ENCODE assay signal across 21 cellular contexts in the genomic region with DNA sequence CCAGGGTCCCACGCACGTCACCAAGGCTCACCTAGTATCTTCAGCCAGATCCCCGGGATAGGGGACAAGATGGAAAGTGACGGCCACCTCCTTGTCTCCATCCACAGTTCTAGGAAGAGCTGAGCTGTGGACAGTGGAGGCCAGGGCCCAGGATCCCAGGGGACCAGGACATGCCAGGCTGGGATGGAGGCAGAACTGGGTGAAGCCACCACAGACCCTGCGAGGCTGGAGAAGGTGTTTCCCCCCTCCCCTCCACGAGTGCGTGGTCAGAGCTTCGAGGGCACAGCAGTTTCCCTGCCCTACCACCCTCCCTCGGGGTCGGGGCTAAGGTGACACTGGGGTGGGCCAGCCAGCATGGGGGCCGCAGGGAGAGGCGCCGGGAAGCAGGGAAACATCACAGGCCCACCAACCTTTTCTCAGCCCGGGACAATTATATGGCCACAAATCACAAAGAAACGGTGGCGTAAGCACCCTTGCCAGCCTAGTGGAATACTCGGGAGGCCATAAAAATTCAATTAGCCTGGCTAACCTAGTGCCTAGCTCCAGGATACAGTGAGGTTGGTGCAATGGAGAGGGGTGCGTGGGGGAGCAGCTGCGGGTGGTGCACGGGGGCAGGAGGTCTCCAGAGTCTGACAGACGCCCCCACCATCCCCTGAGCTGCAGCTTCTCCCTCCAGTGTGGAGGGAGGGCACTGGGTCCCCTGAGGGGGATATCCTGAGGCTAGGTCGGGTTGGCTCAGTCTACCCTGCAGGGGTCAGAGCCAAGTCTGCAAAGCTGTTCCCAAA. TPM values are rescaled to one million over a fixed set of nuclear protein-coding genes. Genes with fewer than 3 reads are reported as not detected.
DNase-seq lines count a peak whose midpoint lies in the region; ATAC-seq, FAIRE-seq and TF ChIP-seq lines count a peak whose summit lies in the region.
"Had no signal": no experiment of that assay in that cellular context is flagged by ENCODE, and none has a peak within 500 bp of the region (broad histone marks: within the 10 kb centered on the region; RNA-seq: fewer than 3 reads in every experiment).

No MANE protein-coding gene starts in this region.

- TF ChIP-seq CTCF in heart right ventricle (IDR thresholded peaks at IDR 0.05) (no peak), WTC11 (IDR thresholded peaks at IDR 0.05) (no peak), osteoblast (IDR thresholded peaks at IDR 0.05; ENCODE audit: extremely low read depth, low read depth, low read length) (no peak), PC-3 (conservative IDR thresholded peaks at IDR 0.05; ENCODE audit: low read depth, low read length) (no peak)

- no peaks in the 10 kb centered on the region for H3F3A ChIP-seq in PC-3 (ENCODE audit: low read length, unreplicated experiment)

- DNase-seq in Right ventricle myocardium inferior (ENCODE audit: missing footprints) (peak; percentile 22), heart right ventricle (no peak), WTC11 (ENCODE audit: low spot score) (no peak), iPS-NIHi11 (ENCODE audit: low spot score) (peak; percentile 51), osteoblast (ENCODE audit: insufficient read length, low spot score, missing footprints) (peak; percentile 76), PC-3 (no peak), GM12891 (ENCODE audit: insufficient read length, low spot score) (no peak), NCI-H526 (lab: John Stamatoyannopoulos, UW) (no peak)
- DNase-seq: 8988T; Caco-2; CD4-positive, alpha-beta T cell; GM23248; KG1; MV-4-11; NCI-H1436 treated with DMSO at 0.1 percent for 48 hours; NCI-H2029 treated with DMSO at 0.1 percent for 48 hours; NCI-H82; SJCRH30 had no signal

- peaks cover 4% of the 10 kb centered on the region; the same call in 1 of the 2 replicates for H3K36me3 Mint-ChIP-seq in WTC11

- ATAC-seq in Right ventricle myocardium inferior (no peak), heart right ventricle (no peak), WTC11 (peak; percentile 25; the same call in 1 of the 2 replicates), PC-3 (no peak)
- ATAC-seq: HepG2 had no signal

- no peaks in the 10 kb centered on the region for H3K9me2 ChIP-seq in PC-3 (replicated peaks; ENCODE audit: low read length)

- H3K27me3 Mint-ChIP-seq in WTC11 (ENCODE audit: low read depth) = no peaks in the 10 kb centered on the region

- H3K4me3 ChIP-seq in heart right ventricle = no peak overlapping the region
- H3K4me3 ChIP-seq in osteoblast (ENCODE audit: insufficient read depth, low read length) = no peak overlapping the region
- H3K4me3 ChIP-seq in PC-3 (ENCODE audit: low read length) = no peak overlapping the region
- H3K4me3 ChIP-seq: GM23248, SJCRH30 had no signal

- peaks cover 0 to 62% (median 53%) of the 10 kb centered on the region in 7 donors for H3K27me3 ChIP-seq in heart right ventricle
- peaks cover 60% of the 10 kb centered on the region for H3K27me3 ChIP-seq in osteoblast (ENCODE audit: insufficient read depth, low read length)
- H3K27me3 ChIP-seq in PC-3 (ENCODE audit: low read length) = peaks cover 7% of the 10 kb centered on the region; the same call in 1 of the 2 replicates
- H3K27me3 ChIP-seq: SJCRH30 had no signal

- no peaks in the 10 kb centered on the region for H3K9me3 Mint-ChIP-seq in WTC11
- H3K9me3 Mint-ChIP-seq: CD4-positive, alpha-beta T cell had no signal

- H3K4me2 ChIP-seq in osteoblast (ENCODE audit: insufficient read depth, low read length) = no peak overlapping the region
- no peak overlapping the region for H3K4me2 ChIP-seq in PC-3 (ENCODE audit: low read length)

- H3K4me1 ChIP-seq in heart right ventricle (peaks cover 0 to 34% (median 22%) of the 10 kb centered on the region in 9 donors), osteoblast (ENCODE audit: insufficient read depth, low read length) (no peaks in the 10 kb centered on the region), PC-3 (ENCODE audit: insufficient read depth, low read length) (no peaks in the 10 kb centered on the region)
- H3K4me1 ChIP-seq: Caco-2 had no signal

- WGBS in heart right ventricle, 2 donors = 75 to 82% methylated on average over 22 of the region's 22 CpGs

- H3K27ac ChIP-seq in heart right ventricle = no peak overlapping the region
- no peak overlapping the region for H3K27ac ChIP-seq in osteoblast (ENCODE audit: low read depth, low read length)
- H3K27ac ChIP-seq in PC-3 (ENCODE audit: low read length) = no peak overlapping the region
- H3K27ac ChIP-seq: GM23248, RWPE1, SJCRH30 had no signal

- H2AFZ ChIP-seq in osteoblast (ENCODE audit: low read length) (no peak overlapping the region), PC-3 (ENCODE audit: low read length) (no peak overlapping the region)
- H2AFZ ChIP-seq: GM23248 had no signal

- peaks cover 59% of the 10 kb centered on the region for H3K4me1 Mint-ChIP-seq in WTC11

- intact Hi-C loops in Right ventricle myocardium inferior (cut with DNase I) = no loop called here
- intact Hi-C loops in heart right ventricle (cut with DNase I) = no loop called here
- intact Hi-C loops in PC-3 (cut with micrococcal nuclease) = no loop called here

- no peaks in the 10 kb centered on the region for H4K20me1 ChIP-seq in osteoblast (ENCODE audit: insufficient read depth, low read length)
- no peaks in the 10 kb centered on the region for H4K20me1 ChIP-seq in PC-3 (ENCODE audit: low read length)

- no peak overlapping the region; the same call in 1 of the 2 replicates for H3K4me3 Mint-ChIP-seq in WTC11
- H3K4me3 Mint-ChIP-seq: CD4-positive, alpha-beta T cell had no signal

- no peak for FAIRE-seq in GM12891 (lab: Jason Lieb, UNC)
- FAIRE-seq: G401.6, HepG2 had no signal

- TF ChIP-seq POLR2A in GM12891 (IDR thresholded peaks at IDR 0.05; ENCODE audit: low read depth, low read length) = no peak

- CTCF ChIA-PET in WTC11 (lab: Charles Lee) = interaction anchor here (0.6 to 6.5 kb wide), 12 partner anchors 10 to 524 kb away, joined by 3 to 50 read pairs (median 4); a partner anchor contains a TSS
- CTCF ChIA-PET in PC-3 (lab: Charles Lee) = no interaction called here

- H3K79me2 ChIP-seq in osteoblast (ENCODE audit: insufficient read depth, low read length) = no peaks in the 10 kb centered on the region
- H3K79me2 ChIP-seq in PC-3 (ENCODE audit: low read length) = no peaks in the 10 kb centered on the region

- no TSS peak for BruUV-seq in PC-3 (replicated peaks; lab: Mats Ljungman, UMichigan)

- H3K27ac Mint-ChIP-seq in WTC11 = peak overlapping the region; percentile 44
- H3K27ac Mint-ChIP-seq: CD4-positive, alpha-beta T cell had no signal

- H3K36me3 ChIP-seq in heart right ventricle (no peaks in the 10 kb centered on the region), osteoblast (ENCODE audit: insufficient read depth, low read length) (no peaks in the 10 kb centered on the region), PC-3 (ENCODE audit: low read depth, low read length) (no peaks in the 10 kb centered on the region)
- H3K36me3 ChIP-seq: SJCRH30 had no signal

- H3K9me3 ChIP-seq in heart right ventricle (no peaks in the 10 kb centered on the region), osteoblast (ENCODE audit: low read depth, low read length) (no peaks in the 10 kb centered on the region), PC-3 (ENCODE audit: low read length) (no peaks in the 10 kb centered on the region)
- H3K9me3 ChIP-seq: Caco-2, SJCRH30 had no signal

- POLR2A ChIA-PET in WTC11 (lab: Charles Lee) = interaction anchor here (0.7 to 2.2 kb wide), 4 partner anchors 15 to 41 kb away, joined by 3 to 5 read pairs (median 4); a partner anchor contains a TSS
- POLR2A ChIA-PET in PC-3 (lab: Charles Lee; ENCODE audit: unreplicated experiment) = no interaction called here

- H3K9ac ChIP-seq in PC-3 (ENCODE audit: low read length) = no peak overlapping the region
- H3K9ac ChIP-seq: GM23248 had no signal

TF ChIP-seq in GM12891, 5 proteins besides CTCF, POLR2A, EP300 and RAD21:
- TF ChIP-seq POLR2AphosphoS5 (IDR thresholded peaks at IDR 0.05; ENCODE audit: low read depth, low read length) (no peak), TAF1 (IDR thresholded peaks at IDR 0.05; ENCODE audit: low read depth, low read length) (no peak), POU2F2 (IDR thresholded peaks at IDR 0.05; ENCODE audit: low read depth, low read length) (no peak), SPI1 (IDR thresholded peaks at IDR 0.05; ENCODE audit: low read depth, low read length) (no peak), PAX5 (IDR thresholded peaks at IDR 0.05; ENCODE audit: insufficient read depth, low read length, severe bottlenecking) (no peak)

RNA-seq across cellular contexts. Expression of a gene that starts 13.4 kb away (rescaled TPM):
- total RNA-seq in Right ventricle myocardium inferior (0.03 TPM), heart right ventricle (under 1 TPM in 8 of 10 donors, not detected in 2; 0.05 to 0.18 (median 0.12) TPM), WTC11 (2021) (12.0 to 13.4 TPM (median 13.3 TPM) in 3 replicates), osteoblast (under 0.01 TPM in 2 replicates), PC-3 (2014; rRNA removed) (0.07 TPM in 1 of 2 replicates, not detected in the other)
- polyA plus RNA-seq in heart right ventricle = under 1 TPM; 0.01 to 0.07 TPM
- 0.01 TPM for polyA plus RNA-seq in GM12891 (2012; ENCODE audit: low read depth, missing spikeins)
- polyA plus RNA-seq: HepG2 had no signal

RNA-seq across cellular contexts. Expression of a gene that starts 23.9 kb away (rescaled TPM):
- total RNA-seq in Right ventricle myocardium inferior (20.1 TPM), heart right ventricle (10 to 100 TPM; 10.9 to 28.5 (median 17.0) TPM), WTC11 (2021) (283 to 312 TPM (median 305 TPM) in 3 replicates), osteoblast (20.6 and 22.7 TPM in 2 replicates), PC-3 (2014; rRNA removed) (127 and 139 TPM in 2 replicates)
- 10 to 100 TPM; 16.6 to 59.0 TPM for polyA plus RNA-seq in heart right ventricle
- 47.6 TPM for polyA plus RNA-seq in GM12891 (2012; ENCODE audit: low read depth, missing spikeins)

RNA-seq across cellular contexts. Expression of a gene that starts 31.1 kb away (rescaled TPM):
- 18.3 TPM for total RNA-seq in Right ventricle myocardium inferior
- total RNA-seq in heart right ventricle = 10 to 100 TPM; 12.9 to 37.9 (median 16.9) TPM
- polyA plus RNA-seq in heart right ventricle = 10 to 100 TPM; 21.4 to 96.7 TPM
- total RNA-seq in WTC11 (2021) = 81.6 to 102 TPM (median 101 TPM) in 3 replicates
- total RNA-seq in osteoblast = 47.7 and 56.5 TPM in 2 replicates
- 73.5 and 76.7 TPM in 2 replicates for total RNA-seq in PC-3 (2014; rRNA removed)
- 8.9 TPM for polyA plus RNA-seq in GM12891 (2012; ENCODE audit: low read depth, missing spikeins)

RNA-seq across cellular contexts. Expression of a gene that starts 40.9 kb away (rescaled TPM):
- 11.8 TPM for total RNA-seq in Right ventricle myocardium inferior
- total RNA-seq in heart right ventricle = 10 to 100 TPM in 1 of 10 donors, 1 to 10 TPM in 9; 4.8 to 21.7 (median 7.9) TPM
- 10 to 100 TPM in 1 of 2 donors, 1 to 10 TPM in 1; 6.0 to 12.9 TPM for polyA plus RNA-seq in heart right ventricle
- 0.74 to 1.3 TPM (median 1.1 TPM) in 3 replicates for total RNA-seq in WTC11 (2021)
- total RNA-seq in osteoblast = 8.7 and 8.8 TPM in 2 replicates
- 23.5 and 24.6 TPM in 2 replicates for total RNA-seq in PC-3 (2014; rRNA removed)
- polyA plus RNA-seq in GM12891 (2012; ENCODE audit: low read depth, missing spikeins) = 13.5 TPM
- total RNA-seq: SJCRH30 had no signal

RNA-seq across cellular contexts. Expression of a gene that starts 50.2 kb away (rescaled TPM):
- total RNA-seq in Right ventricle myocardium inferior = 19.0 TPM
- total RNA-seq in heart right ventricle = 10 to 100 TPM; 10.1 to 17.7 (median 15.8) TPM
- 10 to 100 TPM; 14.6 to 28.2 TPM for polyA plus RNA-seq in heart right ventricle
- 34.9 to 45.6 TPM (median 40.6 TPM) in 3 replicates for total RNA-seq in WTC11 (2021)
- 14.4 and 16.3 TPM in 2 replicates for total RNA-seq in osteoblast
- total RNA-seq in PC-3 (2014; rRNA removed) = 19.2 and 23.5 TPM in 2 replicates
- 13.6 TPM for polyA plus RNA-seq in GM12891 (2012; ENCODE audit: low read depth, missing spikeins)
- total RNA-seq: SJCRH30 had no signal

Comparison
In these comparisons a context has a peak if more than half of its experiments do, and no peak if none do; other contexts are left out.
1. DNase-seq: peak in Right ventricle myocardium inferior (single experiment), iPS-NIHi11 (single experiment) and osteoblast (single experiment); none in heart right ventricle (0 of 2), WTC11 (single experiment), PC-3 (single experiment), GM12891 (single experiment) and NCI-H526 (0 of 2).
2. RNA of a gene that starts 13.4 kb away (total RNA-seq): 12.0 to 13.4 TPM in WTC11; 0.05 to 0.18 TPM in heart right ventricle, 0.07 TPM in PC-3, 0.03 TPM in Right ventricle myocardium inferior (single experiment) and under 0.01 TPM in osteoblast; every median in the first group is over 10 times any median in the second.